1 cellular context compared by ENCODE assay signal in the genomic region with DNA sequence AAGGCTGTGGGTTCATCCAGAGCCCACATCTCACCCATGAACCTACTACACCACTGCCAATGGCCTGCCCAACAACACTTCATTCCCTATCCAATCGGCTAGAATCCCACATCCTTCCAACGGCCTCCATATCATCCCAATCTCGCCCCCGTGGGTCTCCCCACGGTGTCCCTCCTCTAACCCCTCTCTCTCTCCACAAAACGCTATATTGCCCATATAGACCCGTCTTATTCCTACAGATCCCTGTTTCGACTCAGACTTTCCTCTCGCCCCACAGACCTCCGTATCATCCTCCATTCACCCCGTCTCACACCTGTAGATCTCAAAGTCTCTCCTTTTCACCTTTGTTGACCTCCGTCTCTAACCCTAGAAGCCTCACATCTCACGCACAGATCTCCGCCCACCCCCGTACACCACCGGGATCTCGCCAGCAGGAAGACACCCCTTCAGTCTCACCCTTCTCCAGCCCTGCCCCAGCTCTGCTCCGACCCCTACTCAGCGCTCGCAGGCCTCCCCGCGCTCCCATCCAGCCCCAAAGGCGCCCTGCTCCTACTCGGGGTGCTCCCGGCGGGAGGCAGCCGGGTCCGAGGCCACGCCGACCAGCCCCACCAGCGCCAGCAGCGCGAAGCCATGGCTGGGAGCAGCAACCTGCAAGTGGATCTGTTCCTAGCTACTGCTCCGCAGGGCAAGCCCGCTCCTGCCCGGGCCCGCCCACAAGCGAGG.
TF ChIP-seq lines count a peak whose summit lies in the region.

A gene with protein sequence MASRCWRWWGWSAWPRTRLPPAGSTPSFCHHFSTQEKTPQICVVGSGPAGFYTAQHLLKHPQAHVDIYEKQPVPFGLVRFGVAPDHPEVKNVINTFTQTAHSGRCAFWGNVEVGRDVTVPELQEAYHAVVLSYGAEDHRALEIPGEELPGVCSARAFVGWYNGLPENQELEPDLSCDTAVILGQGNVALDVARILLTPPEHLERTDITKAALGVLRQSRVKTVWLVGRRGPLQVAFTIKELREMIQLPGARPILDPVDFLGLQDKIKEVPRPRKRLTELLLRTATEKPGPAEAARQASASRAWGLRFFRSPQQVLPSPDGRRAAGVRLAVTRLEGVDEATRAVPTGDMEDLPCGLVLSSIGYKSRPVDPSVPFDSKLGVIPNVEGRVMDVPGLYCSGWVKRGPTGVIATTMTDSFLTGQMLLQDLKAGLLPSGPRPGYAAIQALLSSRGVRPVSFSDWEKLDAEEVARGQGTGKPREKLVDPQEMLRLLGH (minus strand): TSS at position 682 of the 723 bp plus-strand sequence. CDS start 50 bp downstream, at position 632.

TF ChIP-seq in K562, 482 proteins besides CTCF, POLR2A, EP300 and RAD21 (continued from another document and continues in another):
- TF ChIP-seq, protein P1, sequence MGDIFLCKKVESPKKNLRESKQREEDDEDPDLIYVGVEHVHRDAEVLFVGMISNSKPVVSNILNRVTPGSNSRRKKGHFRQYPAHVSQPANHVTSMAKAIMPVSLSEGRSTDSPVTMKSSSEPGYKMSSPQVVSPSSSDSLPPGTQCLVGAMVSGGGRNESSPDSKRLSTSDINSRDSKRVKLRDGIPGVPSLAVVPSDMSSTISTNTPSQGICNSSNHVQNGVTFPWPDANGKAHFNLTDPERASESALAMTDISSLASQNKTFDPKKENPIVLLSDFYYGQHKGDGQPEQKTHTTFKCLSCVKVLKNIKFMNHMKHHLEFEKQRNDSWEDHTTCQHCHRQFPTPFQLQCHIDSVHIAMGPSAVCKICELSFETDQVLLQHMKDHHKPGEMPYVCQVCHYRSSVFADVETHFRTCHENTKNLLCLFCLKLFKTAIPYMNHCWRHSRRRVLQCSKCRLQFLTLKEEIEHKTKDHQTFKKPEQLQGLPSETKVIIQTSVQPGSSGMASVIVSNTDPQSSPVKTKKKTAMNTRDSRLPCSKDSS (IDR thresholded peaks at IDR 0.05; ENCODE audit: low read depth, partially characterized antibody): no peak
- no peak for TF ChIP-seq STAG1 (CRISPR knock-in tag; IDR thresholded peaks at IDR 0.05; ENCODE audit: borderline replicate concordance)
- peak; percentile 61; the same call in 1 of the 2 replicates for TF ChIP-seq PHF8 (IDR thresholded peaks at IDR 0.05; ENCODE audit: borderline replicate concordance, low read length)
- TF ChIP-seq ARNT (IDR thresholded peaks at IDR 0.05): peak in 1 of 2 experiments; percentile 26; a peak in 1 of 4 replicates
- TF ChIP-seq, protein P2, sequence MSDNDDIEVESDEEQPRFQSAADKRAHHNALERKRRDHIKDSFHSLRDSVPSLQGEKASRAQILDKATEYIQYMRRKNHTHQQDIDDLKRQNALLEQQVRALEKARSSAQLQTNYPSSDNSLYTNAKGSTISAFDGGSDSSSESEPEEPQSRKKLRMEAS (CRISPR knock-in tag; IDR thresholded peaks at IDR 0.05): no peak
- TF ChIP-seq, protein P3, sequence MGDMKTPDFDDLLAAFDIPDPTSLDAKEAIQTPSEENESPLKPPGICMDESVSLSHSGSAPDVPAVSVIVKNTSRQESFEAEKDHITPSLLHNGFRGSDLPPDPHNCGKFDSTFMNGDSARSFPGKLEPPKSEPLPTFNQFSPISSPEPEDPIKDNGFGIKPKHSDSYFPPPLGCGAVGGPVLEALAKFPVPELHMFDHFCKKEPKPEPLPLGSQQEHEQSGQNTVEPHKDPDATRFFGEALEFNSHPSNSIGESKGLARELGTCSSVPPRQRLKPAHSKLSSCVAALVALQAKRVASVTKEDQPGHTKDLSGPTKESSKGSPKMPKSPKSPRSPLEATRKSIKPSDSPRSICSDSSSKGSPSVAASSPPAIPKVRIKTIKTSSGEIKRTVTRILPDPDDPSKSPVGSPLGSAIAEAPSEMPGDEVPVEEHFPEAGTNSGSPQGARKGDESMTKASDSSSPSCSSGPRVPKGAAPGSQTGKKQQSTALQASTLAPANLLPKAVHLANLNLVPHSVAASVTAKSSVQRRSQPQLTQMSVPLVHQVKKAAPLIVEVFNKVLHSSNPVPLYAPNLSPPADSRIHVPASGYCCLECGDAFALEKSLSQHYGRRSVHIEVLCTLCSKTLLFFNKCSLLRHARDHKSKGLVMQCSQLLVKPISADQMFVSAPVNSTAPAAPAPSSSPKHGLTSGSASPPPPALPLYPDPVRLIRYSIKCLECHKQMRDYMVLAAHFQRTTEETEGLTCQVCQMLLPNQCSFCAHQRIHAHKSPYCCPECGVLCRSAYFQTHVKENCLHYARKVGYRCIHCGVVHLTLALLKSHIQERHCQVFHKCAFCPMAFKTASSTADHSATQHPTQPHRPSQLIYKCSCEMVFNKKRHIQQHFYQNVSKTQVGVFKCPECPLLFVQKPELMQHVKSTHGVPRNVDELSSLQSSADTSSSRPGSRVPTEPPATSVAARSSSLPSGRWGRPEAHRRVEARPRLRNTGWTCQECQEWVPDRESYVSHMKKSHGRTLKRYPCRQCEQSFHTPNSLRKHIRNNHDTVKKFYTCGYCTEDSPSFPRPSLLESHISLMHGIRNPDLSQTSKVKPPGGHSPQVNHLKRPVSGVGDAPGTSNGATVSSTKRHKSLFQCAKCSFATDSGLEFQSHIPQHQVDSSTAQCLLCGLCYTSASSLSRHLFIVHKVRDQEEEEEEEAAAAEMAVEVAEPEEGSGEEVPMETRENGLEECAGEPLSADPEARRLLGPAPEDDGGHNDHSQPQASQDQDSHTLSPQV (IDR thresholded peaks at IDR 0.05): no peak
- TF ChIP-seq ZFP36 (IDR thresholded peaks at IDR 0.05; ENCODE audit: low read depth, low read length, partially characterized antibody): no peak
- peak; percentile 66 for TF ChIP-seq ZNF263 (CRISPR knock-in tag; IDR thresholded peaks at IDR 0.05; ENCODE audit: borderline replicate concordance)
- TF ChIP-seq, protein P4, sequence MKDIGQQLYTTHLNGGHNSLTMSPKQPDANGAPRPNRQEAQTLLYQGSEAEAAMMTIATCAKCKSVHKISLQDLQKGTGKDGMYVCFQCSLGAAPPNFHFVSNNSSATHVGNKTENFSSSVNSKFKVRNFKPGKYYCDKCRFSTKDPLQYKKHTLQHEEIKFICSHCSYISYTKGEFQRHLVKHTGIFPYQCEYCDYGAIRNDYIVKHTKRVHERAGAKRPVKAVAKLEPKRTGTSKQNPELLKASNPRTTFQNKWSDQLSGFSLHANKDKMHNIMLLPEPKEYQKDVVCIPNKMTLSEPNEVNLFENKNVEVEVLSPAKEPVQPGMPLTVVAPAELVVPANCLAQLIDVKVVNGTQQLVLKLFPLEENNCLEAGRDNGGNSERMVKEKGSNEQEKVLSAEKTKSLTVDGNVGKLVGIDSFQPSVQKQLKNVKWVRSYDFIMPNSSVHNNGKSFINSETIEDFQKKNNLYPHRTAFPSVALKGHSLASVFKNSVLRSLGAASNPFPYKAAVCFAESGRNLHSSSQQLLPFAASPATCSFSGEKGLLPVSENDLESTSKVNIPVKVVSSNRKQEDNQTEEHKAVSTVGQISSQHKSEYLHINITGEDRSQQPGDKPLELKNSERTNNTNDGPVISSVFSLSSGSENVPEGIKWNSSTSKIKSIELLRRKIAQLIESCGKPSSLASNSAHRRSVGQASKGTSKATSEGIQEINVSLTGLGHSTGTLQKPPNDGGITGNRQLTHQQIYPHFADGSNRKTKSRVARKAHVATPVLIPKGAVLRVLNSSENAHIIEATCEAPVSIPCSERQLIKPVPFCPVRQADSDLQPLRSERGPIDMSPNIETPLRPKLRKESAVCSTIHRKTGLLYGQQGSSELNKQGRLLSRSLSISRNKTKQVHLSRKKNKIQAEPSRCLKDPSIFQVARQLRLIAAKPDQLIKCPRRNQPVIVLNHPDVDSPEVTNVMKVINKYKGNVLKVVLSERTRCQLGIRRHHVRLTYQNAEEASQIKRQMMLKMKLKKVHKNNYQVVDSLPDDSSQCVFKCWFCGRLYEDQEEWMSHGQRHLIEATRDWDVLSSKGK (CRISPR knock-in tag; IDR thresholded peaks at IDR 0.05): no peak
- TF ChIP-seq, protein P5, sequence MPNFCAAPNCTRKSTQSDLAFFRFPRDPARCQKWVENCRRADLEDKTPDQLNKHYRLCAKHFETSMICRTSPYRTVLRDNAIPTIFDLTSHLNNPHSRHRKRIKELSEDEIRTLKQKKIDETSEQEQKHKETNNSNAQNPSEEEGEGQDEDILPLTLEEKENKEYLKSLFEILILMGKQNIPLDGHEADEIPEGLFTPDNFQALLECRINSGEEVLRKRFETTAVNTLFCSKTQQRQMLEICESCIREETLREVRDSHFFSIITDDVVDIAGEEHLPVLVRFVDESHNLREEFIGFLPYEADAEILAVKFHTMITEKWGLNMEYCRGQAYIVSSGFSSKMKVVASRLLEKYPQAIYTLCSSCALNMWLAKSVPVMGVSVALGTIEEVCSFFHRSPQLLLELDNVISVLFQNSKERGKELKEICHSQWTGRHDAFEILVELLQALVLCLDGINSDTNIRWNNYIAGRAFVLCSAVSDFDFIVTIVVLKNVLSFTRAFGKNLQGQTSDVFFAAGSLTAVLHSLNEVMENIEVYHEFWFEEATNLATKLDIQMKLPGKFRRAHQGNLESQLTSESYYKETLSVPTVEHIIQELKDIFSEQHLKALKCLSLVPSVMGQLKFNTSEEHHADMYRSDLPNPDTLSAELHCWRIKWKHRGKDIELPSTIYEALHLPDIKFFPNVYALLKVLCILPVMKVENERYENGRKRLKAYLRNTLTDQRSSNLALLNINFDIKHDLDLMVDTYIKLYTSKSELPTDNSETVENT (CRISPR knock-in tag; IDR thresholded peaks at IDR 0.05): peak; percentile 76
- TF ChIP-seq, protein P6, sequence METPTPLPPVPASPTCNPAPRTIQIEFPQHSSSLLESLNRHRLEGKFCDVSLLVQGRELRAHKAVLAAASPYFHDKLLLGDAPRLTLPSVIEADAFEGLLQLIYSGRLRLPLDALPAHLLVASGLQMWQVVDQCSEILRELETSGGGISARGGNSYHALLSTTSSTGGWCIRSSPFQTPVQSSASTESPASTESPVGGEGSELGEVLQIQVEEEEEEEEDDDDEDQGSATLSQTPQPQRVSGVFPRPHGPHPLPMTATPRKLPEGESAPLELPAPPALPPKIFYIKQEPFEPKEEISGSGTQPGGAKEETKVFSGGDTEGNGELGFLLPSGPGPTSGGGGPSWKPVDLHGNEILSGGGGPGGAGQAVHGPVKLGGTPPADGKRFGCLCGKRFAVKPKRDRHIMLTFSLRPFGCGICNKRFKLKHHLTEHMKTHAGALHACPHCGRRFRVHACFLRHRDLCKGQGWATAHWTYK (CRISPR knock-in tag; IDR thresholded peaks at IDR 0.05): peak; percentile 43; the same call in 1 of the 2 replicates
- TF ChIP-seq HDAC3 (IDR thresholded peaks at IDR 0.05; ENCODE audit: borderline replicate concordance, partially characterized antibody): no peak
- TF ChIP-seq SREBF2 (CRISPR knock-in tag; IDR thresholded peaks at IDR 0.05): no peak
- no peak for TF ChIP-seq HOXB6 (CRISPR knock-in tag; IDR thresholded peaks at IDR 0.05; ENCODE audit: borderline replicate concordance)
- 0 out of 2 replicates have a peak, but pooled peaks have one; percentile 22 for TF ChIP-seq MED1 (CRISPR knock-in tag; IDR thresholded peaks at IDR 0.05; ENCODE audit: borderline replicate concordance)
- peak; percentile 91 for TF ChIP-seq RBFOX2 (IDR thresholded peaks at IDR 0.05; ENCODE audit: low read depth, low read length)
- TF ChIP-seq, protein P7, sequence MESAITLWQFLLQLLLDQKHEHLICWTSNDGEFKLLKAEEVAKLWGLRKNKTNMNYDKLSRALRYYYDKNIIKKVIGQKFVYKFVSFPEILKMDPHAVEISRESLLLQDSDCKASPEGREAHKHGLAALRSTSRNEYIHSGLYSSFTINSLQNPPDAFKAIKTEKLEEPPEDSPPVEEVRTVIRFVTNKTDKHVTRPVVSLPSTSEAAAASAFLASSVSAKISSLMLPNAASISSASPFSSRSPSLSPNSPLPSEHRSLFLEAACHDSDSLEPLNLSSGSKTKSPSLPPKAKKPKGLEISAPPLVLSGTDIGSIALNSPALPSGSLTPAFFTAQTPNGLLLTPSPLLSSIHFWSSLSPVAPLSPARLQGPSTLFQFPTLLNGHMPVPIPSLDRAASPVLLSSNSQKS (CRISPR knock-in tag; IDR thresholded peaks at IDR 0.05): no peak
- peak; percentile 40; the same call in 1 of the 2 replicates for TF ChIP-seq OTX1 (CRISPR knock-in tag; IDR thresholded peaks at IDR 0.05)
- TF ChIP-seq ZBTB17 (CRISPR knock-in tag; IDR thresholded peaks at IDR 0.05): 0 out of 2 replicates have a peak, but pooled peaks have one; percentile 23
- TF ChIP-seq ZNF212 (CRISPR knock-in tag; IDR thresholded peaks at IDR 0.05): no peak
- no peak for TF ChIP-seq CC2D1A (IDR thresholded peaks at IDR 0.05)
- no peak for TF ChIP-seq KAT2B (IDR thresholded peaks at IDR 0.05; ENCODE audit: low read depth, low read length)
- TF ChIP-seq, protein P8, sequence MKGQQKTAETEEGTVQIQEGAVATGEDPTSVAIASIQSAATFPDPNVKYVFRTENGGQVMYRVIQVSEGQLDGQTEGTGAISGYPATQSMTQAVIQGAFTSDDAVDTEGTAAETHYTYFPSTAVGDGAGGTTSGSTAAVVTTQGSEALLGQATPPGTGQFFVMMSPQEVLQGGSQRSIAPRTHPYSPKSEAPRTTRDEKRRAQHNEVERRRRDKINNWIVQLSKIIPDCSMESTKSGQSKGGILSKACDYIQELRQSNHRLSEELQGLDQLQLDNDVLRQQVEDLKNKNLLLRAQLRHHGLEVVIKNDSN (CRISPR knock-in tag; IDR thresholded peaks at IDR 0.05): no peak
- TF ChIP-seq ZBTB7A (IDR thresholded peaks at IDR 0.05; ENCODE audit: borderline replicate concordance, control insufficient read depth, low read depth, low read length): peak; percentile 19; the same call in 1 of the 2 replicates
- TF ChIP-seq SMARCA5 (IDR thresholded peaks at IDR 0.05): peak; percentile 68; the same call in 1 of the 2 replicates
- TF ChIP-seq RUNX1 (IDR thresholded peaks at IDR 0.05; ENCODE audit: low read depth): no peak
- 0 out of 2 replicates have a peak, but pooled peaks have one; percentile 1 for TF ChIP-seq GABPB1 (CRISPR knock-in tag; IDR thresholded peaks at IDR 0.05)
- no peak for TF ChIP-seq NFE2 (IDR thresholded peaks at IDR 0.05; ENCODE audit: low read depth)
- TF ChIP-seq CREM (IDR thresholded peaks at IDR 0.05; ENCODE audit: low read depth): no peak
- TF ChIP-seq ZNF445 (CRISPR knock-in tag; IDR thresholded peaks at IDR 0.05; ENCODE audit: low read depth): no peak
- TF ChIP-seq, protein P9, sequence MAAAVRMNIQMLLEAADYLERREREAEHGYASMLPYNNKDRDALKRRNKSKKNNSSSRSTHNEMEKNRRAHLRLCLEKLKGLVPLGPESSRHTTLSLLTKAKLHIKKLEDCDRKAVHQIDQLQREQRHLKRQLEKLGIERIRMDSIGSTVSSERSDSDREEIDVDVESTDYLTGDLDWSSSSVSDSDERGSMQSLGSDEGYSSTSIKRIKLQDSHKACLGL (CRISPR knock-in tag; IDR thresholded peaks at IDR 0.05; ENCODE audit: borderline replicate concordance, poor library complexity, severe bottlenecking): no peak
- TF ChIP-seq, protein P10, sequence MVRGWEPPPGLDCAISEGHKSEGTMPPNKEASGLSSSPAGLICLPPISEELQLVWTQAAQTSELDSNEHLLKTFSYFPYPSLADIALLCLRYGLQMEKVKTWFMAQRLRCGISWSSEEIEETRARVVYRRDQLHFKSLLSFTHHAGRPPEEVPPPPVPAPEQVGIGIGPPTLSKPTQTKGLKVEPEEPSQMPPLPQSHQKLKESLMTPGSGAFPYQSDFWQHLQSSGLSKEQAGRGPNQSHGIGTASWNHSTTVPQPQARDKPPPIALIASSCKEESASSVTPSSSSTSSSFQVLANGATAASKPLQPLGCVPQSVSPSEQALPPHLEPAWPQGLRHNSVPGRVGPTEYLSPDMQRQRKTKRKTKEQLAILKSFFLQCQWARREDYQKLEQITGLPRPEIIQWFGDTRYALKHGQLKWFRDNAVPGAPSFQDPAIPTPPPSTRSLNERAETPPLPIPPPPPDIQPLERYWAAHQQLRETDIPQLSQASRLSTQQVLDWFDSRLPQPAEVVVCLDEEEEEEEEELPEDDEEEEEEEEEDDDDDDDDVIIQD (CRISPR knock-in tag; IDR thresholded peaks at IDR 0.05): no peak
- no peak for TF ChIP-seq FOXM1 (IDR thresholded peaks at IDR 0.05; ENCODE audit: low read depth)
- no peak; the same call in 1 of the 2 replicates for TF ChIP-seq FOXM1 (CRISPR knock-in tag; IDR thresholded peaks at IDR 0.05; ENCODE audit: low read depth)
- TF ChIP-seq NFYB (IDR thresholded peaks at IDR 0.05; ENCODE audit: extremely low read depth, insufficient read length): no peak
- no peak for TF ChIP-seq NCOR1 (IDR thresholded peaks at IDR 0.05)
- TF ChIP-seq CBX3 (IDR thresholded peaks at IDR 0.05; ENCODE audit: borderline replicate concordance in 1 of 2, low read length in 2 of 2): no peak
